Comparison of ENCODE assay signal across 19 cellular contexts in genomic region chr20:18388860-18389259, GRCh38.
DNase-seq lines count a peak whose midpoint lies in the region; ATAC-seq and TF ChIP-seq lines count a peak whose summit lies in the region.
"Had no signal": no experiment of that assay in that cellular context is flagged by ENCODE, and none has a peak within 500 bp of the region (broad histone marks: within the 10 kb centered on the region; RNA-seq: fewer than 3 reads in every experiment).

No MANE protein-coding gene starts in this region.

- in situ Hi-C loops in brain microvascular endothelial cell (cut with HindIII; ENCODE audit: low pct_ligation_motif_present, low sequenced_read_pairs), result no loop called here

- no peaks in the 10 kb centered on the region for H3K27me3 ChIP-seq in brain microvascular endothelial cell (replicated peaks)
- H3K27me3 ChIP-seq in left lung, result no peaks in the 10 kb centered on the region
- no peaks in the 10 kb centered on the region for H3K27me3 ChIP-seq in stomach
- H3K27me3 ChIP-seq in aorta (ENCODE audit: control insufficient read depth in 1 of 2, insufficient read depth in 2 of 2, low read length in 1 of 2), result no peaks in the 10 kb centered on the region

- no peak for TF ChIP-seq EP300 in stomach (IDR thresholded peaks at IDR 0.05)

- intact Hi-C loops in left lung (cut with DNase I), result no loop called here
- intact Hi-C loops in stomach (cut with DNase I; ENCODE audit: low total_unique reads), result no loop called here
- intact Hi-C loops in aorta (cut with DNase I), result no loop called here

- H3K9me3 ChIP-seq in left lung (no peaks in the 10 kb centered on the region), stomach (no peaks in the 10 kb centered on the region), aorta (ENCODE audit: control insufficient read depth, low read length) (no peaks in the 10 kb centered on the region)
- H3K9me3 ChIP-seq: mucosa of descending colon had no signal

- no peaks in the 10 kb centered on the region for H3K36me3 ChIP-seq in brain microvascular endothelial cell (replicated peaks)
- no peaks in the 10 kb centered on the region for H3K36me3 ChIP-seq in left lung
- H3K36me3 ChIP-seq in stomach, result peaks cover 0 to 43% (median 22%) of the 10 kb centered on the region in 4 donors
- peaks cover 0 to 2% of the 10 kb centered on the region in 2 donors for H3K36me3 ChIP-seq in aorta (ENCODE audit: control insufficient read depth in 1 of 2, insufficient read depth in 2 of 2, low read length in 1 of 2)

- H3K27ac ChIP-seq in brain microvascular endothelial cell (no peak overlapping the region), left lung (no peak overlapping the region), stomach (no peak overlapping the region), aorta (ENCODE audit: low read depth in 1 of 2, low read length in 2 of 2) (no peak overlapping the region)
- H3K27ac ChIP-seq: epithelial cell of prostate had no signal

- TF ChIP-seq CTCF in brain microvascular endothelial cell (IDR thresholded peaks at IDR 0.05; ENCODE audit: low read depth, low read length, missing control alignments) (no peak), left lung (IDR thresholded peaks at IDR 0.05) (no peak), stomach (IDR thresholded peaks at IDR 0.05) (no peak)

- H3K4me1 ChIP-seq in left lung (no peaks in the 10 kb centered on the region), stomach (no peaks in the 10 kb centered on the region), aorta (ENCODE audit: control insufficient read depth in 1 of 2, insufficient read depth in 2 of 2, low read length in 2 of 2) (no peaks in the 10 kb centered on the region)

- DNase-seq in COLO829 (ENCODE audit: low spot score), result peak; percentile 14
- DNase-seq in LoVo (ENCODE audit: low spot score), result peak; percentile 67
- peak; percentile 76 for DNase-seq in brain microvascular endothelial cell
- no peak for DNase-seq in left lung
- DNase-seq in activated CD4-positive, alpha-beta T cell treated with anti-CD3 and anti-CD28 coated beads, Interleukin-2, amount 50 U/mL, for 1 hour, result no peak
- DNase-seq in ureter (ENCODE audit: low spot score), result no peak
- DNase-seq in stomach, result no peak
- no peak for DNase-seq in aorta
- DNase-seq: activated CD8-positive, alpha-beta T cell treated with anti-CD3 and anti-CD28 coated beads for 36 hours; activated naive CD4-positive, alpha-beta T cell; C1 segment of cervical spinal cord; cerebellar nuclear complex; Kasumi-1; mucosa of descending colon; NCI-H2171 treated with DMSO at 0.1 percent for 48 hours; stimulated activated CD4-positive, alpha-beta T cell treated with anti-CD3 and anti-CD28 coated beads, Interleukin-4, amount 100 ng/mL, for 24 hours; stimulated activated naive B cell treated with anti-CD40 and anti-IgM and Interleukin-4, amounts not matched to agents 10 μg/mL and 1 μg/mL and 100 μg/mL, for 72 hours; T1000 had no signal

- WGBS in stomach, 5 donors, result 57 to 71% (median 60%) methylated on average over 6 of the region's 6 CpGs
- 51 to 53% methylated on average over 6 of the region's 6 CpGs for WGBS in aorta, 2 donors

- no peak overlapping the region for H3K4me3 ChIP-seq in brain microvascular endothelial cell (ENCODE audit: low read depth, low read length)
- H3K4me3 ChIP-seq in left lung, result no peak overlapping the region
- no peak overlapping the region for H3K4me3 ChIP-seq in stomach
- no peak overlapping the region for H3K4me3 ChIP-seq in aorta (ENCODE audit: low read length in 2 of 2)
- H3K4me3 ChIP-seq: mucosa of descending colon had no signal

- TF ChIP-seq POLR2A in stomach (IDR thresholded peaks at IDR 0.05), result no peak

- ATAC-seq in left lung (peak; percentile 49), aorta (ENCODE audit: low FRiP score) (no peak)
- ATAC-seq: activated CD8-positive, alpha-beta T cell treated with anti-CD3 and anti-CD28 coated beads for 36 hours; mucosa of descending colon; stimulated activated naive B cell treated with anti-CD40 and anti-IgM and Interleukin-4, amounts not matched to agents 10 μg/mL and 1 μg/mL and 100 μg/mL, for 72 hours had no signal

Comparison
In these comparisons a context has a peak if more than half of its experiments do, and no peak if none do; other contexts are left out.
1. DNase-seq: peak in COLO829 (single experiment), LoVo (single experiment) and brain microvascular endothelial cell (single experiment); none in left lung (0 of 2), activated CD4-positive, alpha-beta T cell treated with anti-CD3 and anti-CD28 coated beads, Interleukin-2, amount 50 U/mL, for 1 hour (single experiment), ureter (single experiment), stomach (single experiment) and aorta (0 of 2).